In the genomic region with DNA sequence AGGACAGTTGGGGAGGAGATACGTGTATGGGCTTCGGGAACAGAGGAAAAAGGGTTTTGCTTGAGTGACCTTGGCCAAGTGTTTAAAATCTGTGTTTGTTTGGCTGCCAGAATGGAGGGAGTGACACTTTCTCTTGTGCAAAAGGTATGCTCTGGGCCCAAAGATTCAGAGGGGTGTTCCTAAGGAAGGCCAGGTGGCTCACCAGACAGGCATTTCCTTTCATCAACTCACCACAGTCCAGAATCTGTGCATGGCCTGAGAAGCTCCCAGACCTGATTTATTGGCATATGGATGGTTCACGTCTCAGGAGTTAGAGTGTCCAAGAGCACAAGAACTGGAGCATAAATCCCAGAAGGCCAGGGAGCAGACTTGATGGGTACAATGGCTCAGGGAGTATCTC, we compare ENCODE assay signal across 16 cellular contexts.
"Had no signal": no experiment of that assay in that cellular context is flagged by ENCODE, and none has a peak within 500 bp of the region (broad histone marks: within the 10 kb centered on the region; RNA-seq: fewer than 3 reads in every experiment).

No MANE protein-coding gene starts in this region.

- DNase-seq: activated CD4-positive, alpha-beta T cell treated with anti-CD3 and anti-CD28 coated beads for 4 hours; activated CD8-positive, alpha-beta memory T cell treated with anti-CD3 and anti-CD28 coated beads, Interleukin-2, amount 50 U/mL, for 4 hours; activated CD8-positive, alpha-beta T cell treated with anti-CD3 and anti-CD28 coated beads for 36 hours; activated gamma-delta T cell treated with Interleukin-2 at 50 U/mL for 16 hours; activated naive CD8-positive, alpha-beta T cell treated with anti-CD3 and anti-CD28 coated beads for 36 hours; activated T-cell treated with anti-CD3 and anti-CD28 coated beads, Interleukin-2, amount 50 U/mL, for 72 hours; aorta; effector CD4-positive, alpha-beta T cell; immature natural killer cell; left ventricle myocardium inferior; mesendoderm; stimulated activated CD4-positive, alpha-beta T cell treated with anti-CD3 and anti-CD28 coated beads, Interleukin-4, amount 100 ng/mL, for 4 hours; stomach; T-cell had no signal

- H3K4me3 ChIP-seq: cardiac muscle cell, left ventricle myocardium inferior, stomach had no signal

- H3K9me3 ChIP-seq: left ventricle myocardium inferior, stomach had no signal

- H3K4me1 Mint-ChIP-seq: nephron had no signal

- H3K36me3 ChIP-seq: cardiac muscle cell, left ventricle myocardium inferior, stomach had no signal

- ATAC-seq: activated CD8-positive, alpha-beta T cell treated with anti-CD3 and anti-CD28 coated beads for 36 hours; activated T-cell treated with anti-CD3 and anti-CD28 coated beads, Interleukin-2, amount 50 U/mL, for 72 hours; T-cell had no signal

- H3K27me3 ChIP-seq: cardiac muscle cell had no signal

- H3K36me3 Mint-ChIP-seq: activated naive CD8-positive, alpha-beta T cell treated with anti-CD3 and anti-CD28 coated beads for 36 hours; immature natural killer cell; T-cell had no signal

- H3K4me3 Mint-ChIP-seq: activated CD8-positive, alpha-beta T cell treated with anti-CD3 and anti-CD28 coated beads for 36 hours; activated naive CD8-positive, alpha-beta T cell treated with anti-CD3 and anti-CD28 coated beads for 36 hours; activated T-cell treated with anti-CD3 and anti-CD28 coated beads, Interleukin-2, amount 50 U/mL, for 72 hours; immature natural killer cell; nephron; T-cell had no signal

- H3K27ac Mint-ChIP-seq: activated CD8-positive, alpha-beta T cell treated with anti-CD3 and anti-CD28 coated beads for 36 hours; activated naive CD8-positive, alpha-beta T cell treated with anti-CD3 and anti-CD28 coated beads for 36 hours; activated T-cell treated with anti-CD3 and anti-CD28 coated beads, Interleukin-2, amount 50 U/mL, for 72 hours; immature natural killer cell; nephron; T-cell had no signal

- H3K27ac ChIP-seq: cardiac muscle cell, left ventricle myocardium inferior, stomach had no signal

- H3K9me3 Mint-ChIP-seq: activated CD8-positive, alpha-beta T cell treated with anti-CD3 and anti-CD28 coated beads for 36 hours; activated naive CD8-positive, alpha-beta T cell treated with anti-CD3 and anti-CD28 coated beads for 36 hours; activated T-cell treated with anti-CD3 and anti-CD28 coated beads, Interleukin-2, amount 50 U/mL, for 72 hours; immature natural killer cell; nephron; T-cell had no signal
